Comparison of ENCODE assay signal across 2 cellular contexts in the genomic region with DNA sequence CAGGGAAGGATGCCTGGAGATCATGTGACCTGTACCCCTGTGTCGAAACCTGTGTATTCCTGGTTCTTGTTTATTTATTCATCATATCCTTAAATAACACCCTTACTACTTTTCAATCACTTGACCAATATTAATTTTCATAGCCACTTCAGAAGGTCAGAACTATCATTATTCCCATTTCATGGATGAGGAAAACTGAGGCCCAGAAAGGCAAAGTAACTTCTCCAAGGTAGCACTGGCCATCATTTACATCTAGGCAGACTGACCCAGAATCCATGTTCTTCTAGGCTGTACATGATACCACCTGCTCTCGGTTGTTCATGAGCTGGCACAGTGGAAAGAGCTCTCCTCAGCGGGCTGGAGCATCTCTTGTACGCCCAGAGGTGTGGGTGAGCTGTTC.
A peak's percentile ranks its signal among the peaks of the same experiment; 100 is the strongest.
TF ChIP-seq lines count a peak whose summit lies in the region.

No MANE protein-coding gene starts in this region.

TF ChIP-seq in HepG2, 621 proteins besides CTCF, POLR2A, EP300 and RAD21:
- TF ChIP-seq ZNF629 (CRISPR knock-in tag; conservative IDR thresholded peaks at IDR 0.05): peak; percentile 68
- TF ChIP-seq, protein P1, sequence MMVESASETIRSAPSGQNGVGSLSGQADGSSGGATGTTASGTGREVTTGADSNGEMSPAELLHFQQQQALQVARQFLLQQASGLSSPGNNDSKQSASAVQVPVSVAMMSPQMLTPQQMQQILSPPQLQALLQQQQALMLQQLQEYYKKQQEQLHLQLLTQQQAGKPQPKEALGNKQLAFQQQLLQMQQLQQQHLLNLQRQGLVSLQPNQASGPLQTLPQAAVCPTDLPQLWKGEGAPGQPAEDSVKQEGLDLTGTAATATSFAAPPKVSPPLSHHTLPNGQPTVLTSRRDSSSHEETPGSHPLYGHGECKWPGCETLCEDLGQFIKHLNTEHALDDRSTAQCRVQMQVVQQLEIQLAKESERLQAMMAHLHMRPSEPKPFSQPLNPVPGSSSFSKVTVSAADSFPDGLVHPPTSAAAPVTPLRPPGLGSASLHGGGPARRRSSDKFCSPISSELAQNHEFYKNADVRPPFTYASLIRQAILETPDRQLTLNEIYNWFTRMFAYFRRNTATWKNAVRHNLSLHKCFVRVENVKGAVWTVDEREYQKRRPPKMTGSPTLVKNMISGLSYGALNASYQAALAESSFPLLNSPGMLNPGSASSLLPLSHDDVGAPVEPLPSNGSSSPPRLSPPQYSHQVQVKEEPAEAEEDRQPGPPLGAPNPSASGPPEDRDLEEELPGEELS (CRISPR knock-in tag; IDR thresholded peaks at IDR 0.05): no peak
- no peak for TF ChIP-seq SIX1 (CRISPR knock-in tag; IDR thresholded peaks at IDR 0.05; ENCODE audit: borderline replicate concordance)

TF ChIP-seq in H1, 55 proteins besides CTCF, POLR2A, EP300 and RAD21:
- TF ChIP-seq KDM1A (IDR thresholded peaks at IDR 0.05; ENCODE audit: borderline replicate concordance, low read length) (peak; percentile 89), BRCA1 (IDR thresholded peaks at IDR 0.05; ENCODE audit: low read depth, low read length) (no peak)
